8 cellular contexts compared by ENCODE assay signal in the genomic region with DNA sequence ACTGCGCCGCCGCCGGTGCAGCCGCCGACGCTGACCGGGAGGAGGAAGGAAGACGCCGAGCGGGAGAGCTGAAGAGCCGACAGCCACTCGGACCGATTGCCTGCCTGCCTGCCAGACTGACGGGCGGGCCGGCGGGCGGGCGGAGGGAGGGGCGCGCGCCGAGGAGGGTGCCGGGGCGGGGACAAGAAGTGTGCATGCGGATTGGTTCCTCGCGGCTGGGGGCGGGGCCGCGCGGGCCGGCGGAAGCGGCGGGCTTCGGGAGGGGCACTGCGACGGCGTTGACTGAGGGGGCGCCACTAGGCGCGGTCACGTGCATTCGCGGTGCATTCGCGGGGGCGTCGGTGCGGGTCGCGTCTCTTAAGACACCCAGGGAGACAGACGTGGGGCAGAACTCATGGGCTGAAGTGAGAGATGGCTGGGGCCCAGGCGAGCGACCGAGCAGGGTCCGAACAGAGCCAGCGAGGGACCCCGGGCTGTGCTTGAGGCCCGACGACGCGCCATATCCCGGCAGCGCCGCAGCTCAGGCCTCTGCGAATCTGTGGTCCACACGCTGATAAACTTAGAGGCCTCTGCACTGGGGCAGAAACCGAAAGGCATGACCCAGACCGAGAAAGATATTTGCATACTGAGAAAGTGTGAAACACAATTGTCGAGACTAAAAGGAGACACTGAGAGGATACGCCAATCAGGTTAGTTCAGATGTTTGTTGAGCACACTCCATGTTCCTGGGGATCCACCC. TPM values are rescaled to one million over a fixed set of nuclear protein-coding genes. Genes with fewer than 3 reads are reported as not detected.
A peak's percentile ranks its signal among the peaks of the same experiment; 100 is the strongest.
DNase-seq lines count a peak whose midpoint lies in the region; ATAC-seq, FAIRE-seq and TF ChIP-seq lines count a peak whose summit lies in the region.

A gene (minus strand): TSS at position 118 of the 739 bp plus-strand sequence. CDS start 205 bp downstream, outside the sequence.

- no peak for FAIRE-seq in A549 (lab: Jason Lieb, UNC)

- intact Hi-C loops in mammary epithelial cell (cut with micrococcal nuclease) = loop anchor here (1.0 to 10.0 kb wide), 3 partner anchors 9 to 75 kb away; no protein-coding TSS in a partner anchor

- DNase-seq in A549 (ENCODE audit: low read depth in 1 of 2, low spot score in 1 of 2) = peak; percentile 58 to 86
- peak; percentile 92 for DNase-seq in NCI-H2171 (lab: John Stamatoyannopoulos, UW)
- peak; percentile 95 for DNase-seq in WERI-Rb-1
- peak; percentile 83 for DNase-seq in mammary epithelial cell
- DNase-seq in iPS-NIHi7 (ENCODE audit: extremely low spot score) = peak; percentile 97
- peak; percentile 70 for DNase-seq in smooth muscle cell of the brain vasculature (ENCODE audit: low read depth, low spot score)

- peaks cover 13% of the 10 kb centered on the region for H4K20me1 ChIP-seq in mammary epithelial cell (ENCODE audit: insufficient read depth, low read length)

- dilution Hi-C loops in mammary epithelial cell (cut with HindIII; ENCODE audit: low sequenced_read_pairs) = no loop called here

- peak within 1 kb of the TSS; percentile 77 for H3K4me3 ChIP-seq in A549
- H3K4me3 ChIP-seq in WERI-Rb-1 (ENCODE audit: low read depth, low read length) = peak within 1 kb of the TSS; percentile 98
- H3K4me3 ChIP-seq in mammary epithelial cell (replicated peaks in 1 of 3; ENCODE audit: insufficient read depth in 1 of 3, low read depth in 2 of 3, low read length in 3 of 3) = peak within 1 kb of the TSS; percentile 81 to 99 (median 88)

- peaks cover 48% of the 10 kb centered on the region for H3K79me2 ChIP-seq in mammary epithelial cell (ENCODE audit: insufficient read depth, low read length)

- peak; percentile 66 for TF ChIP-seq POLR2A in A549 (IDR thresholded peaks at IDR 0.05; ENCODE audit: low read length)

- H3K27ac ChIP-seq in A549 = peak within 1 kb of the TSS; percentile 76 to 100
- peak within 1 kb of the TSS; percentile 92 for H3K27ac ChIP-seq in WERI-Rb-1
- H3K27ac ChIP-seq in mammary epithelial cell (ENCODE audit: insufficient read depth, low read depth, low read length) = peak within 1 kb of the TSS; percentile 86

- no peak for TF ChIP-seq RAD21 in A549 (conservative IDR thresholded peaks at IDR 0.05 in 1 of 2, IDR thresholded peaks at IDR 0.05 in 1 of 2)

- H3K9me3 ChIP-seq in A549 (no peaks in the 10 kb centered on the region), WERI-Rb-1 (ENCODE audit: severe bottlenecking) (no peaks in the 10 kb centered on the region), mammary epithelial cell (replicated peaks; ENCODE audit: insufficient read depth, low read length) (no peaks in the 10 kb centered on the region)

- no peak for TF ChIP-seq EP300 in A549 (IDR thresholded peaks at IDR 0.05)

- TSS peak; percentile 77 for BruUV-seq in mammary epithelial cell (replicated peaks; lab: Mats Ljungman, UMichigan)

- peak within 1 kb of the TSS; percentile 100 for H2AFZ ChIP-seq in mammary epithelial cell (ENCODE audit: low read depth, low read length)

- POLR2A ChIA-PET in A549 (lab: Yijun Ruan, JAX) = interaction anchor here (0.8 to 1.5 kb wide), 2 partner anchors 71 to 132 kb away, joined by 3 to 4 read pairs; no protein-coding TSS in a partner anchor

- H3K4me1 ChIP-seq in A549 = peaks cover 16% of the 10 kb centered on the region
- H3K4me1 ChIP-seq in mammary epithelial cell (ENCODE audit: insufficient read depth, low read length) = peaks cover 25% of the 10 kb centered on the region

- H3K27me3 ChIP-seq in WERI-Rb-1 (ENCODE audit: insufficient read depth, low read depth, severe bottlenecking) = no peaks in the 10 kb centered on the region
- H3K27me3 ChIP-seq in mammary epithelial cell (ENCODE audit: insufficient read depth, low read length) = no peaks in the 10 kb centered on the region

- in situ Hi-C loops in mammary epithelial cell (cut with MboI; ENCODE audit: low sequenced_read_pairs in 2 of 2) = no loop called here

- CTCF ChIA-PET in A549 (lab: Yijun Ruan, JAX) (no interaction called here), mammary epithelial cell (lab: Charles Lee; ENCODE audit: low non-redundant PET) (interaction anchor here (0.6 to 0.7 kb wide), 2 partner anchors 9 to 49 kb away, joined by 3 to 8 read pairs; no protein-coding TSS in a partner anchor)

- WGBS in A549 (ENCODE audit: missing lambda C conversion rate) = 4% methylated on average over 18 of the region's 74 CpGs
- WGBS in mammary epithelial cell (ENCODE audit: low coverage, missing lambda C conversion rate) = 3% methylated on average over 12 of the region's 74 CpGs

- H3K36me3 ChIP-seq in WERI-Rb-1 = peaks cover 14% of the 10 kb centered on the region
- H3K36me3 ChIP-seq in mammary epithelial cell (ENCODE audit: insufficient read depth, low read length) = no peaks in the 10 kb centered on the region

- ATAC-seq in A549 = peak; percentile 96 to 99
- peak; percentile 67 for ATAC-seq in GM18520 (IDR thresholded peaks at IDR 0.05; ENCODE audit: unreplicated experiment)
- peak; percentile 77 for ATAC-seq in HG03064 (IDR thresholded peaks at IDR 0.05; ENCODE audit: low read depth, unreplicated experiment)

- peak within 1 kb of the TSS; percentile 93 for H3K9ac ChIP-seq in mammary epithelial cell (ENCODE audit: insufficient read depth, low read length)

- H3K4me2 ChIP-seq in A549 (peak within 1 kb of the TSS; percentile 86), mammary epithelial cell (ENCODE audit: insufficient read depth, low read depth, low read length) (peak within 1 kb of the TSS; percentile 99)

- TF ChIP-seq CTCF in A549 (IDR thresholded peaks at IDR 0.05) (no peak), WERI-Rb-1 (IDR thresholded peaks at IDR 0.05; ENCODE audit: low read depth, low read length) (peak; percentile 56), mammary epithelial cell (conservative IDR thresholded peaks at IDR 0.05 in 1 of 2, IDR thresholded peaks at IDR 0.05 in 1 of 2; ENCODE audit: extremely low read depth in 1 of 2, insufficient read depth in 1 of 2, low read depth in 1 of 2, low read length in 2 of 2) (peak in 1 of 2 donors; percentile 38)

TF ChIP-seq in A549, 52 proteins besides CTCF, POLR2A, EP300 and RAD21 (continues in another document):
- TF ChIP-seq EHMT2 (IDR thresholded peaks at IDR 0.05; ENCODE audit: low read depth) (no peak), CHD4 (IDR thresholded peaks at IDR 0.05; ENCODE audit: borderline replicate concordance) (no peak), KDM5A (IDR thresholded peaks at IDR 0.05) (no peak), JUN (IDR thresholded peaks at IDR 0.05) (peak; percentile 51 to 76), RCOR1 (IDR thresholded peaks at IDR 0.05; ENCODE audit: low read depth, low read length) (no peak), KDM1A (IDR thresholded peaks at IDR 0.05; ENCODE audit: low read depth) (no peak), FOSB (CRISPR knock-in tag; IDR thresholded peaks at IDR 0.05) (no peak), ESRRA (IDR thresholded peaks at IDR 0.05; ENCODE audit: borderline replicate concordance, low read length) (no peak), ZSCAN20 (CRISPR knock-in tag; IDR thresholded peaks at IDR 0.05) (no peak), PHF8 (IDR thresholded peaks at IDR 0.05; ENCODE audit: borderline replicate concordance, low read depth) (peak; percentile 55), MYC (IDR thresholded peaks at IDR 0.05; ENCODE audit: borderline replicate concordance, low read length) (0 out of 2 replicates have a peak, but pooled peaks have one; percentile 11)
- TF ChIP-seq, protein P1, sequence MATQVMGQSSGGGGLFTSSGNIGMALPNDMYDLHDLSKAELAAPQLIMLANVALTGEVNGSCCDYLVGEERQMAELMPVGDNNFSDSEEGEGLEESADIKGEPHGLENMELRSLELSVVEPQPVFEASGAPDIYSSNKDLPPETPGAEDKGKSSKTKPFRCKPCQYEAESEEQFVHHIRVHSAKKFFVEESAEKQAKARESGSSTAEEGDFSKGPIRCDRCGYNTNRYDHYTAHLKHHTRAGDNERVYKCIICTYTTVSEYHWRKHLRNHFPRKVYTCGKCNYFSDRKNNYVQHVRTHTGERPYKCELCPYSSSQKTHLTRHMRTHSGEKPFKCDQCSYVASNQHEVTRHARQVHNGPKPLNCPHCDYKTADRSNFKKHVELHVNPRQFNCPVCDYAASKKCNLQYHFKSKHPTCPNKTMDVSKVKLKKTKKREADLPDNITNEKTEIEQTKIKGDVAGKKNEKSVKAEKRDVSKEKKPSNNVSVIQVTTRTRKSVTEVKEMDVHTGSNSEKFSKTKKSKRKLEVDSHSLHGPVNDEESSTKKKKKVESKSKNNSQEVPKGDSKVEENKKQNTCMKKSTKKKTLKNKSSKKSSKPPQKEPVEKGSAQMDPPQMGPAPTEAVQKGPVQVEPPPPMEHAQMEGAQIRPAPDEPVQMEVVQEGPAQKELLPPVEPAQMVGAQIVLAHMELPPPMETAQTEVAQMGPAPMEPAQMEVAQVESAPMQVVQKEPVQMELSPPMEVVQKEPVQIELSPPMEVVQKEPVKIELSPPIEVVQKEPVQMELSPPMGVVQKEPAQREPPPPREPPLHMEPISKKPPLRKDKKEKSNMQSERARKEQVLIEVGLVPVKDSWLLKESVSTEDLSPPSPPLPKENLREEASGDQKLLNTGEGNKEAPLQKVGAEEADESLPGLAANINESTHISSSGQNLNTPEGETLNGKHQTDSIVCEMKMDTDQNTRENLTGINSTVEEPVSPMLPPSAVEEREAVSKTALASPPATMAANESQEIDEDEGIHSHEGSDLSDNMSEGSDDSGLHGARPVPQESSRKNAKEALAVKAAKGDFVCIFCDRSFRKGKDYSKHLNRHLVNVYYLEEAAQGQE (IDR thresholded peaks at IDR 0.05) = no peak
- TF ChIP-seq, protein P2, sequence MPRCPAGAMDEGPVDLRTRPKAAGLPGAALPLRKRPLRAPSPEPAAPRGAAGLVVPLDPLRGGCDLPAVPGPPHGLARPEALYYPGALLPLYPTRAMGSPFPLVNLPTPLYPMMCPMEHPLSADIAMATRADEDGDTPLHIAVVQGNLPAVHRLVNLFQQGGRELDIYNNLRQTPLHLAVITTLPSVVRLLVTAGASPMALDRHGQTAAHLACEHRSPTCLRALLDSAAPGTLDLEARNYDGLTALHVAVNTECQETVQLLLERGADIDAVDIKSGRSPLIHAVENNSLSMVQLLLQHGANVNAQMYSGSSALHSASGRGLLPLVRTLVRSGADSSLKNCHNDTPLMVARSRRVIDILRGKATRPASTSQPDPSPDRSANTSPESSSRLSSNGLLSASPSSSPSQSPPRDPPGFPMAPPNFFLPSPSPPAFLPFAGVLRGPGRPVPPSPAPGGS (IDR thresholded peaks at IDR 0.05) = peak; percentile 78

RNA-seq across cellular contexts. Expression of the gene that starts here (rescaled TPM):
- polyA plus RNA-seq in A549 (2011; rRNA removed) (85.5 and 90.8 TPM in 2 replicates), A549 (2017; fragmentation: RNase III; extraction: RNeasy Plus Mini Kit Qiagen cat#74134 plus additional on column Dnase treatment) (28.3 to 30.8 TPM (median 28.8 TPM) in 3 replicates), mammary epithelial cell (69.1 TPM)
- 16.8 and 26.6 TPM in 2 replicates for polyA plus RNA-seq in A549 (2012; cell fraction: cytosol; rRNA removed)
- polyA plus RNA-seq in A549 (2012; cell fraction: nucleus; rRNA removed) = 11.0 and 14.0 TPM in 2 replicates
- 30.4 and 31.1 TPM in 2 replicates for polyA minus RNA-seq in A549 (2011; rRNA and poly(A)+ RNA removed)
- total RNA-seq in mammary epithelial cell = 100 to 1,000 TPM; 106 to 147 TPM
- 86.6 TPM for polyA minus RNA-seq in mammary epithelial cell

Comparison
In these comparisons a context has a peak if more than half of its experiments do, and no peak if none do; other contexts are left out.
1. Peak in every context shown above with its lines: DNase-seq, ATAC-seq, H3K4me3 ChIP-seq and H3K27ac ChIP-seq.